8 cellular contexts compared by ENCODE assay signal in the genomic region with DNA sequence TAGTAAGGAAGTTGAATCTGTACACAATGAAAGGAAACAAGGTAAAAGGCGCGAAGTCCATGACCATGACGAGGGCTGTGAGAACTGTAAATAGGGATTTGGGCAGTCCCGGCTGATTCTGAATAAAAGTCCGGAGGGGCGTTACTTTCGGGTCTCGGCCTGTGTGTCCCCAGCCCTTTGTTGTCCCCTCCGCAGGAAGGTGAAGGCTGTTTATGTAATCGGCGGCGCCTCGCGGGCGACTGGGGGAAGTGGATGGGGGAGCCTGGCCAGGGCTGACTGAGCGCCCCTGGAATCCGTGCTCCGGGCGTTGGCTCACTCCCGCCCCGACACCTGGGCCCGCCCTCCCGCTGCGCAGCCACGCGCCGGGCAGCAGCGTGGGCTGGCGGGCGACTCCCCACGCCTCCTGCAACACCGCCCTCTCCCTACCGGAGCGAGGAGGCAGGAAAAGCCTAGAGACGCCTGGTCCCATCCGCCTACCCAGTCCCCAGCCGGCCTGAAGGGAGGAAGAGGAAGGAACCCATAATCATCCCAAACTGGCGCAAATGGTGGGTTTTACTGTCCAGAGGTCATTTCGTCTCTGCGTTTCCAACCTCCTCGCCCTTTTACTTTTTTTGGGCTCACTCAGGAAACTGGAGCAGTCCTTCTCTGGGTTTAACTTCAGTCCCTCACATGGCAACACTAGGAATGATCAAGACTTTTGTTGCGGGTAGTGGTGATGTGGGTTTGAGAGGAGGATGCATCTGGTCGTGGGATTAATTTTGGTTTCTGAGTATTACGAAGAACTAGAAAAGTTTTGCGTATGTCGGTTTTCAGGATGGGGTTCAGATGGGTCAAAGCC. TPM values are rescaled to one million over a fixed set of nuclear protein-coding genes. Genes with fewer than 3 reads are reported as not detected.
A peak's percentile ranks its signal among the peaks of the same experiment; 100 is the strongest.
DNase-seq lines count a peak whose midpoint lies in the region; ATAC-seq and TF ChIP-seq lines count a peak whose summit lies in the region.

No MANE protein-coding gene starts in this region.

- no peak overlapping the region for H3K27ac Mint-ChIP-seq in CD14-positive monocyte
- no peak overlapping the region for H3K27ac Mint-ChIP-seq in activated naive CD8-positive, alpha-beta T cell treated with anti-CD3 and anti-CD28 coated beads for 36 hours

- ATAC-seq in HG02840 (IDR thresholded peaks at IDR 0.05; ENCODE audit: low FRiP score, unreplicated experiment) = no peak

- peaks cover 0 to 28% (median 12%) of the 10 kb centered on the region in 7 donors for H3K9me3 Mint-ChIP-seq in CD14-positive monocyte
- no peaks in the 10 kb centered on the region for H3K9me3 Mint-ChIP-seq in activated naive CD8-positive, alpha-beta T cell treated with anti-CD3 and anti-CD28 coated beads for 36 hours

- TF ChIP-seq CTCF in CD14-positive monocyte (IDR thresholded peaks at IDR 0.05) (no peak), GM13977 (IDR thresholded peaks at IDR 0.05; ENCODE audit: extremely low read depth, insufficient read depth, missing control alignments) (no peak)

- intact Hi-C loops in CD14-positive monocyte (cut with micrococcal nuclease) = loop anchor here in 1 of 2 donors (5.0 kb wide), 2 partner anchors 34 to 296 kb away; a partner anchor contains a TSS

- H3K36me3 Mint-ChIP-seq in CD14-positive monocyte = peaks cover 12 to 14% of the 10 kb centered on the region in 2 donors
- no peaks in the 10 kb centered on the region for H3K36me3 Mint-ChIP-seq in activated naive CD8-positive, alpha-beta T cell treated with anti-CD3 and anti-CD28 coated beads for 36 hours

- H3K4me3 ChIP-seq in Jurkat, Clone E6-1 (ENCODE audit: low read length) = no peak overlapping the region

- H3K27me3 Mint-ChIP-seq in CD14-positive monocyte (ENCODE audit: low read depth in 3 of 3) = peaks cover 63 to 80% (median 67%) of the 10 kb centered on the region in 3 donors
- H3K27me3 Mint-ChIP-seq in activated naive CD8-positive, alpha-beta T cell treated with anti-CD3 and anti-CD28 coated beads for 36 hours = peaks cover 65% of the 10 kb centered on the region

- in situ Hi-C loops in GM13977 (cut with MboI; ENCODE audit: low pct_unique_long_range_greater_than_20kb, low sequenced_read_pairs, unreplicated experiment) = no loop called here

- DNase-seq in CD14-positive monocyte (ENCODE audit: low spot score) = no peak
- DNase-seq in Jurkat, Clone E6-1 (ENCODE audit: low read depth, low spot score) = peak; percentile 53
- DNase-seq in activated naive CD8-positive, alpha-beta T cell treated with anti-CD3 and anti-CD28 coated beads for 36 hours = peak; percentile 17
- peak; percentile 53 for DNase-seq in iPS-NIHi11 (ENCODE audit: low spot score)
- DNase-seq in stimulated activated CD4-positive, alpha-beta T cell treated with anti-CD3 and anti-CD28 coated beads, Interleukin-4, amount 100 ng/mL, for 24 hours = peak; percentile 11
- DNase-seq in GM13977 (ENCODE audit: low spot score) = no peak
- no peak for DNase-seq in putamen (ENCODE audit: low spot score)

- peaks cover 36% of the 10 kb centered on the region for H3K4me1 Mint-ChIP-seq in CD14-positive monocyte
- H3K4me1 Mint-ChIP-seq in activated naive CD8-positive, alpha-beta T cell treated with anti-CD3 and anti-CD28 coated beads for 36 hours = peaks cover 42% of the 10 kb centered on the region

- peak overlapping the region; percentile 81 to 97 for H3K4me3 Mint-ChIP-seq in CD14-positive monocyte
- peak overlapping the region; percentile 44 for H3K4me3 Mint-ChIP-seq in activated naive CD8-positive, alpha-beta T cell treated with anti-CD3 and anti-CD28 coated beads for 36 hours

RNA-seq across cellular contexts. Expression of a gene that starts 12.1 kb away (rescaled TPM):
- polyA plus RNA-seq in CD14-positive monocyte = not detected
- not detected for polyA plus RNA-seq in Jurkat, Clone E6-1 (2012; ENCODE audit: insufficient read depth, insufficient read length)
- total RNA-seq in activated naive CD8-positive, alpha-beta T cell treated with anti-CD3 and anti-CD28 coated beads for 36 hours = not detected

RNA-seq across cellular contexts. Expression of a gene that starts 25.2 kb away (rescaled TPM):
- not detected for polyA plus RNA-seq in CD14-positive monocyte
- polyA plus RNA-seq in Jurkat, Clone E6-1 (2012; ENCODE audit: insufficient read depth, insufficient read length) = 2.4 TPM
- total RNA-seq in activated naive CD8-positive, alpha-beta T cell treated with anti-CD3 and anti-CD28 coated beads for 36 hours = not detected

RNA-seq across cellular contexts. Expression of a gene that starts 33.8 kb away (rescaled TPM):
- 100 to 1,000 TPM in 1 of 2 donors, 10 to 100 TPM in 1; 67.7 to 107 TPM for polyA plus RNA-seq in CD14-positive monocyte
- polyA plus RNA-seq in Jurkat, Clone E6-1 (2012; ENCODE audit: insufficient read depth, insufficient read length) = 80.7 TPM
- total RNA-seq in activated naive CD8-positive, alpha-beta T cell treated with anti-CD3 and anti-CD28 coated beads for 36 hours = 10 to 100 TPM; 37.4 to 39.8 TPM

RNA-seq across cellular contexts. Expression of a gene that starts 35.1 kb away (rescaled TPM):
- not detected for polyA plus RNA-seq in CD14-positive monocyte
- polyA plus RNA-seq in Jurkat, Clone E6-1 (2012; ENCODE audit: insufficient read depth, insufficient read length) = not detected
- not detected for total RNA-seq in activated naive CD8-positive, alpha-beta T cell treated with anti-CD3 and anti-CD28 coated beads for 36 hours

RNA-seq across cellular contexts. Expression of a gene that starts 39.7 kb away (rescaled TPM):
- 10 to 100 TPM; 45.0 to 62.4 TPM for polyA plus RNA-seq in CD14-positive monocyte
- 155 TPM for polyA plus RNA-seq in Jurkat, Clone E6-1 (2012; ENCODE audit: insufficient read depth, insufficient read length)
- 10 to 100 TPM; 45.3 to 50.6 TPM for total RNA-seq in activated naive CD8-positive, alpha-beta T cell treated with anti-CD3 and anti-CD28 coated beads for 36 hours

Comparison
In these comparisons a context has a peak if more than half of its experiments do, and no peak if none do; other contexts are left out.
1. DNase-seq: peak in Jurkat, Clone E6-1 (single experiment), activated naive CD8-positive, alpha-beta T cell treated with anti-CD3 and anti-CD28 coated beads for 36 hours (single experiment), iPS-NIHi11 (single experiment) and stimulated activated CD4-positive, alpha-beta T cell treated with anti-CD3 and anti-CD28 coated beads, Interleukin-4, amount 100 ng/mL, for 24 hours (single experiment); none in CD14-positive monocyte (single experiment), GM13977 (single experiment) and putamen (single experiment).